In the genomic region with DNA sequence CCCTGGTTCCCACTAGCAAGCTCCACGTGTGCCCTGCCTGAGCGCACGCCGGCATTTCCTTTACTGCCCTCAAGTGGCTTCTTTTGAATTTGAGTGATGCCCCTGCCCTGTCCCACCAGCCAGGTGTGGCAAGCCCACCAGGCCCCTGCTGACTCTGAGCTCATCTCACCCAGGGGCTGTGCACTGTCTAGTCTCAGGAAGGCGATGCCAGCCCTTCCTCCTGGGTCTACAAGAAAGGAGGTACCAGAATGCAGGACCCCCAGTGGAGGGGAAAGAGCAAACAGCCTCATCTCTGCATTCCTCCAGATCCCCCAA, we compare ENCODE assay signal across 1 cellular context.
TF ChIP-seq lines count a peak whose summit lies in the region.

No MANE protein-coding gene starts in this region.

TF ChIP-seq in SK-N-SH, 30 proteins besides CTCF, POLR2A, EP300 and RAD21 (continued from another document):
- TF ChIP-seq IRF3 (IDR thresholded peaks at IDR 0.05; ENCODE audit: low read depth, low read length) = no peak
- TF ChIP-seq FOXM1 (IDR thresholded peaks at IDR 0.05; ENCODE audit: low read depth) = no peak
- no peak for TF ChIP-seq CHD2 (IDR thresholded peaks at IDR 0.05; ENCODE audit: low read length, partially characterized antibody)
- no peak for TF ChIP-seq MEF2A (IDR thresholded peaks at IDR 0.05; ENCODE audit: borderline replicate concordance, low read depth)
TF ChIP-seq in SK-N-SH: peak in this region for 0.
